8 cellular contexts compared by ENCODE assay signal in the genomic region with DNA sequence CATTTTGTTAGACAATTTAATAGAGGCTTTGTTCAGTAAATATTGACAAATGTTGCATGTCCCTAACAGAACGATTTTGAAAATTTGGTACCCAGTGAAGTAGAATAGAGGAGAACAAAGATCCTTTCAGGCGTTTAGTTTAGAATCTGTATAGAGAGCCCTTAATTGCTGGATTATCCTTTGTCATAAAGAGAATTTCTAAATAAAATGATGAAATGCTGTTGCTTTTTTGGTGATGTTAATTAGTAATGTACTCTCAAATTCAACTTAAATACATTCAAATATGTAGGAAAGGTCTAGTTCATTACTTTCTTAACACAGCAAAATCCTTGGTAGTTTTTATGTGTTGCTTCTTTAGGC. TPM values are rescaled to one million over a fixed set of nuclear protein-coding genes. Genes with fewer than 3 reads are reported as not detected.
DNase-seq lines count a peak whose midpoint lies in the region; ATAC-seq, FAIRE-seq and TF ChIP-seq lines count a peak whose summit lies in the region.

No MANE protein-coding gene starts in this region.

- POLR2A ChIA-PET in activated CD8-positive, alpha-beta T cell treated with anti-CD3 and anti-CD28 coated beads, Interleukin-2, amount 10 ng/mL, durations not matched to agents 7 days and 5 days (lab: Charles Lee): interaction anchor here (0.6 to 2.5 kb wide), 9 partner anchors 8 to 256 kb away, joined by 3 to 20 read pairs (median 4); a partner anchor contains a TSS

- peak overlapping the region; percentile 97 for H3K9ac ChIP-seq in iPS-18a (ENCODE audit: low read length)

- H3K4me1 Mint-ChIP-seq in activated CD8-positive, alpha-beta T cell treated with anti-CD3 and anti-CD28 coated beads, Interleukin-2, amount 10 ng/mL, durations not matched to agents 7 days and 5 days (ENCODE audit: low read depth): peaks cover 49% of the 10 kb centered on the region
- peaks cover 57% of the 10 kb centered on the region for H3K4me1 Mint-ChIP-seq in stimulated activated naive CD8-positive, alpha-beta T cell treated with anti-CD3 and anti-CD28 coated beads, Interleukin-15, amount 100 ng/mL, for 72 hours

- CTCF ChIA-PET in activated CD8-positive, alpha-beta T cell treated with anti-CD3 and anti-CD28 coated beads, Interleukin-2, amount 10 ng/mL, durations not matched to agents 7 days and 5 days (lab: Charles Lee): no interaction called here

- peaks cover 22% of the 10 kb centered on the region for H3K4me1 ChIP-seq in iPS-18a (ENCODE audit: control insufficient read depth, low read depth, low read length)

- H3K36me3 ChIP-seq in iPS-18a (ENCODE audit: control insufficient read depth, low read depth, low read length): peaks cover 13% of the 10 kb centered on the region

- no peaks in the 10 kb centered on the region for H3K27me3 ChIP-seq in iPS-18a (ENCODE audit: control insufficient read depth, insufficient read depth, low read length)

- H3K9me3 ChIP-seq in iPS-18a (ENCODE audit: control insufficient read depth, low read depth, low read length): no peaks in the 10 kb centered on the region

- peak overlapping the region; percentile 94 for H3K4me3 ChIP-seq in iPS-18a (ENCODE audit: low read length)

- no peak for ATAC-seq in activated CD8-positive, alpha-beta T cell treated with anti-CD3 and anti-CD28 coated beads, Interleukin-2, amount 10 ng/mL, durations not matched to agents 7 days and 5 days
- no peak for ATAC-seq in stimulated activated naive CD8-positive, alpha-beta T cell treated with anti-CD3 and anti-CD28 coated beads, Interleukin-15, amount 100 ng/mL, for 72 hours
- ATAC-seq in omental fat pad (ENCODE audit: low FRiP score): no peak
- ATAC-seq in HG03108 (IDR thresholded peaks at IDR 0.05; ENCODE audit: unreplicated experiment): no peak

- no peak for TF ChIP-seq CTCF in omental fat pad (IDR thresholded peaks at IDR 0.05)

- no peaks in the 10 kb centered on the region for H3K27me3 Mint-ChIP-seq in activated CD8-positive, alpha-beta T cell treated with anti-CD3 and anti-CD28 coated beads, Interleukin-2, amount 10 ng/mL, durations not matched to agents 7 days and 5 days (ENCODE audit: low read depth)
- H3K27me3 Mint-ChIP-seq in stimulated activated naive CD8-positive, alpha-beta T cell treated with anti-CD3 and anti-CD28 coated beads, Interleukin-15, amount 100 ng/mL, for 72 hours: no peaks in the 10 kb centered on the region

- no peaks in the 10 kb centered on the region for H3K9me3 Mint-ChIP-seq in activated CD8-positive, alpha-beta T cell treated with anti-CD3 and anti-CD28 coated beads, Interleukin-2, amount 10 ng/mL, durations not matched to agents 7 days and 5 days (ENCODE audit: insufficient read depth)
- no peaks in the 10 kb centered on the region for H3K9me3 Mint-ChIP-seq in stimulated activated naive CD8-positive, alpha-beta T cell treated with anti-CD3 and anti-CD28 coated beads, Interleukin-15, amount 100 ng/mL, for 72 hours

- FAIRE-seq in urothelium cell line (lab: Jason Lieb, UNC): no peak

- peak overlapping the region; percentile 95 for H3K4me3 Mint-ChIP-seq in activated CD8-positive, alpha-beta T cell treated with anti-CD3 and anti-CD28 coated beads, Interleukin-2, amount 10 ng/mL, durations not matched to agents 7 days and 5 days
- peak overlapping the region; percentile 92 to 99 for H3K4me3 Mint-ChIP-seq in stimulated activated naive CD8-positive, alpha-beta T cell treated with anti-CD3 and anti-CD28 coated beads, Interleukin-15, amount 100 ng/mL, for 72 hours

- peak overlapping the region; percentile 93 for H3K27ac ChIP-seq in iPS-18a (ENCODE audit: low read length)

- H3K36me3 Mint-ChIP-seq in activated CD8-positive, alpha-beta T cell treated with anti-CD3 and anti-CD28 coated beads, Interleukin-2, amount 10 ng/mL, durations not matched to agents 7 days and 5 days (ENCODE audit: low read depth): peaks cover 42% of the 10 kb centered on the region

- H3K27ac Mint-ChIP-seq in activated CD8-positive, alpha-beta T cell treated with anti-CD3 and anti-CD28 coated beads, Interleukin-2, amount 10 ng/mL, durations not matched to agents 7 days and 5 days: peak overlapping the region; percentile 99
- peak overlapping the region; percentile 98 to 100 for H3K27ac Mint-ChIP-seq in stimulated activated naive CD8-positive, alpha-beta T cell treated with anti-CD3 and anti-CD28 coated beads, Interleukin-15, amount 100 ng/mL, for 72 hours

- DNase-seq in NCI-H1105 treated with DMSO at 0.1 percent for 48 hours (lab: John Stamatoyannopoulos, UW) (peak; percentile 25), NCI-H1105 (lab: John Stamatoyannopoulos, UW) (no peak), omental fat pad (ENCODE audit: low spot score) (no peak), urothelium cell line (ENCODE audit: low spot score) (no peak)
- no peak for DNase-seq in activated CD8-positive, alpha-beta T cell treated with anti-CD3 and anti-CD28 coated beads, Interleukin-2, amount 10 ng/mL, durations not matched to agents 7 days and 5 days
- no peak for DNase-seq in stimulated activated naive CD8-positive, alpha-beta T cell treated with anti-CD3 and anti-CD28 coated beads, Interleukin-15, amount 100 ng/mL, for 72 hours

RNA-seq across cellular contexts. Expression of a gene that starts 1.2 kb away (rescaled TPM):
- total RNA-seq in activated CD8-positive, alpha-beta T cell treated with anti-CD3 and anti-CD28 coated beads, Interleukin-2, amount 10 ng/mL, durations not matched to agents 7 days and 5 days: 100 to 1,000 TPM; 126 to 131 TPM
- total RNA-seq in omental fat pad: 10 to 100 TPM; 46.6 to 78.9 (median 61.1) TPM

RNA-seq across cellular contexts. Expression of a gene that starts 19.8 kb away (rescaled TPM):
- 1 to 10 TPM; 6.4 to 6.7 TPM for total RNA-seq in activated CD8-positive, alpha-beta T cell treated with anti-CD3 and anti-CD28 coated beads, Interleukin-2, amount 10 ng/mL, durations not matched to agents 7 days and 5 days
- total RNA-seq in omental fat pad: 10 to 100 TPM in 3 of 4 donors, 1 to 10 TPM in 1; 4.1 to 23.6 (median 13.7) TPM
